In genomic region chr20:44910690-44911262, GRCh38 we compare ENCODE assay signal across 1 cellular context.
TF ChIP-seq lines count a peak whose summit lies in the region.

No MANE protein-coding gene starts in this region.

TF ChIP-seq in endothelial cell of umbilical vein, 7 proteins besides CTCF, POLR2A, EP300 and RAD21:
- TF ChIP-seq POLR2AphosphoS5 (IDR thresholded peaks at IDR 0.05; ENCODE audit: insufficient read depth, low read depth, low read length): no peak
- no peak for TF ChIP-seq FOS (IDR thresholded peaks at IDR 0.05; ENCODE audit: borderline replicate concordance, insufficient read depth, low read length)
- TF ChIP-seq JUN (IDR thresholded peaks at IDR 0.05; ENCODE audit: borderline replicate concordance, insufficient read depth, insufficient read length, low read depth): no peak
- TF ChIP-seq GATA2 (IDR thresholded peaks at IDR 0.05; ENCODE audit: insufficient read depth, insufficient read length, low read depth, low read length): no peak
